ENCODE assay signal across 1 cellular context in the genomic region with DNA sequence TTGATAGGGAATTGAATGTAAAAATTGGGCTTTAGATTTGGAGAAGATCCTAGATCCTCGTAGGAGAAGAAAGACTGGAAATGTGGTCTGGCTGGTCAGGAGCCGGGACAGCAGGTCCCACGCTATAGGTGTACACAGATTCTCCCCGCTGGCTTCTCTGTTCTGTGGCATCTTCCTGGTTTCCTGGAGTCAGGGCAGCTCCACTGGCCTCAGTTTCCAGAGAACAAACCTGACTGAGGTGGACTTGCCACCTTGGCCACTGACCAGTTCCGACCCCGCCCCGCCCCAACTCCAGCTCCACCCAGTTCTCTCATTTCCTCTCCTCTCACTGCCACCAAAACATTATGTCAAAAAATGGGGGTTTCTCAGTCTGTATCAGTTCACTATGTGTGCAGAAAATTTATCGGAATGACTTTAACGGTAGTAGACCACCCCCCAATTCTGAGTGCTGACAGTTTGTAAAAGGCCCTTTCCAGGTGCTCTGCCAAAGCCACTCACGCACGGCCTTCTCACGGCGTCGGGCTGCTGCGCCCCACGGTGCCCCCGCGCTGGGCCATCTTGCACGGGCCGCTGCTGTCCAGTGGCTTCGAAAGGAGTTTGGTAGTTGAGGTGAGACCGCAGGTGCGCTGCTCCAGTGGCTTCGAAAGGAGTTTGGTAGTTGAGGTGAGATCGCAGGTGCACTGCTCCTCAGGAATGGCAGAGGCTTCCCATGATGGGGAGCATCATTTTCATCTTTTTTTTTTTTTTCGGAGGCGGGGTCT.
A peak's percentile ranks its signal among the peaks of the same experiment; 100 is the strongest.
TF ChIP-seq lines count a peak whose summit lies in the region.

No MANE protein-coding gene starts in this region.

TF ChIP-seq in K562, 482 proteins besides CTCF, POLR2A, EP300 and RAD21:
- TF ChIP-seq ZNF3 (CRISPR knock-in tag; IDR thresholded peaks at IDR 0.05) (no peak), POLR2G (IDR thresholded peaks at IDR 0.05; ENCODE audit: low read depth, low read length) (0 out of 2 replicates have a peak, but pooled peaks have one; percentile 33)
